In genomic region chr6:135086414-135086764, GRCh38 we compare ENCODE assay signal across 12 cellular contexts. TPM values are rescaled to one million over a fixed set of nuclear protein-coding genes. Genes with fewer than 3 reads are reported as not detected.
DNase-seq lines count a peak whose midpoint lies in the region; ATAC-seq and TF ChIP-seq lines count a peak whose summit lies in the region.
"Had no signal": no experiment of that assay in that cellular context is flagged by ENCODE, and none has a peak within 500 bp of the region (broad histone marks: within the 10 kb centered on the region; RNA-seq: fewer than 3 reads in every experiment).

No MANE protein-coding gene starts in this region.

- POLR2A ChIA-PET in activated B cell treated with CpG ODN at 0.5 μM for 24 hours (lab: Charles Lee): interaction anchor here (0.5 to 1.7 kb wide), 6 partner anchors 12 to 1203 kb away, joined by 3 to 9 read pairs (median 4); partner anchors contain the start of gene BCLAF1
- POLR2A ChIA-PET in naive thymus-derived CD8-positive, alpha-beta T cell (lab: Charles Lee): interaction anchor here (0.5 to 4.6 kb wide), 14 partner anchors 9 to 1197 kb away, joined by 3 to 48 read pairs (median 6); partner anchors contain the start of genes HBS1L and MYB

- TF ChIP-seq CTCF in activated B cell treated with CpG ODN at 0.5 μM for 24 hours (IDR thresholded peaks at IDR 0.05) (no peak), mucosa of descending colon (IDR thresholded peaks at IDR 0.05) (no peak)

- H3K4me3 ChIP-seq in mucosa of descending colon: no peak overlapping the region
- H3K4me3 ChIP-seq: adrenal gland had no signal

- no peaks in the 10 kb centered on the region for H3K27me3 Mint-ChIP-seq in activated T-cell treated with anti-CD3 and anti-CD28 coated beads, Interleukin-2, amount 50 U/mL, for 24 hours
- peaks cover 2% of the 10 kb centered on the region for H3K27me3 Mint-ChIP-seq in activated B cell treated with CpG ODN at 0.5 μM for 24 hours
- H3K27me3 Mint-ChIP-seq in naive thymus-derived CD8-positive, alpha-beta T cell: no peaks in the 10 kb centered on the region
- H3K27me3 Mint-ChIP-seq: progenitor cell of endocrine pancreas had no signal

- ATAC-seq in HG02852 (IDR thresholded peaks at IDR 0.05; ENCODE audit: unreplicated experiment) (peak; percentile 24), activated B cell treated with CpG ODN at 0.5 μM for 24 hours (ENCODE audit: low read depth) (no peak), mucosa of descending colon (no peak)
- no peak for ATAC-seq in naive thymus-derived CD8-positive, alpha-beta T cell
- ATAC-seq: Panc1 had no signal

- DNase-seq in activated T-cell treated with anti-CD3 and anti-CD28 coated beads, Interleukin-2, amount 50 U/mL, for 24 hours: no peak
- DNase-seq in activated T-cell treated with anti-CD3 and anti-CD28 coated beads, Interleukin-2, amount 50 U/mL, for 48 hours: no peak
- no peak for DNase-seq in activated B cell treated with CpG ODN at 0.5 μM for 24 hours
- no peak for DNase-seq in naive thymus-derived CD8-positive, alpha-beta T cell
- DNase-seq in mucosa of descending colon: no peak
- DNase-seq in medulla oblongata (ENCODE audit: extremely low spot score): no peak
- DNase-seq in effector CD4-positive, alpha-beta T cell: no peak
- DNase-seq: adrenal gland, NCI-H1694 treated with DMSO at 0.1 percent for 48 hours had no signal

- H3K27ac Mint-ChIP-seq in activated T-cell treated with anti-CD3 and anti-CD28 coated beads, Interleukin-2, amount 50 U/mL, for 24 hours: peak overlapping the region; percentile 92
- H3K27ac Mint-ChIP-seq in activated B cell treated with CpG ODN at 0.5 μM for 24 hours: no peak overlapping the region
- H3K27ac Mint-ChIP-seq in naive thymus-derived CD8-positive, alpha-beta T cell: peak overlapping the region; percentile 89 to 98 (median 94)
- H3K27ac Mint-ChIP-seq: progenitor cell of endocrine pancreas had no signal

- CTCF ChIA-PET in activated B cell treated with CpG ODN at 0.5 μM for 24 hours (lab: Charles Lee): no interaction called here

- peaks cover 4% of the 10 kb centered on the region for H3K4me1 ChIP-seq in mucosa of descending colon (ENCODE audit: low read depth)
- H3K4me1 ChIP-seq: adrenal gland had no signal

- H3K9me3 Mint-ChIP-seq in activated T-cell treated with anti-CD3 and anti-CD28 coated beads, Interleukin-2, amount 50 U/mL, for 24 hours: peaks cover 13% of the 10 kb centered on the region
- H3K9me3 Mint-ChIP-seq in activated B cell treated with CpG ODN at 0.5 μM for 24 hours: peaks cover 4% of the 10 kb centered on the region
- H3K9me3 Mint-ChIP-seq in naive thymus-derived CD8-positive, alpha-beta T cell: peaks cover 0 to 19% (median 9%) of the 10 kb centered on the region in 9 donors

- H3K9me3 ChIP-seq in mucosa of descending colon: peaks cover 5% of the 10 kb centered on the region

- H3K36me3 ChIP-seq in mucosa of descending colon (ENCODE audit: low read depth): no peaks in the 10 kb centered on the region
- H3K36me3 ChIP-seq: adrenal gland had no signal

- H3K4me3 Mint-ChIP-seq in activated T-cell treated with anti-CD3 and anti-CD28 coated beads, Interleukin-2, amount 50 U/mL, for 24 hours: peak overlapping the region; percentile 56
- H3K4me3 Mint-ChIP-seq in activated B cell treated with CpG ODN at 0.5 μM for 24 hours: peak overlapping the region; percentile 56
- H3K4me3 Mint-ChIP-seq in naive thymus-derived CD8-positive, alpha-beta T cell: peak overlapping the region; percentile 66 to 88 (median 76)

- H3K4me1 Mint-ChIP-seq in activated T-cell treated with anti-CD3 and anti-CD28 coated beads, Interleukin-2, amount 50 U/mL, for 24 hours (ENCODE audit: low read depth): peaks cover 68% of the 10 kb centered on the region
- H3K4me1 Mint-ChIP-seq in activated B cell treated with CpG ODN at 0.5 μM for 24 hours: peaks cover 34% of the 10 kb centered on the region
- peaks cover 26 to 67% (median 62%) of the 10 kb centered on the region in 4 donors for H3K4me1 Mint-ChIP-seq in naive thymus-derived CD8-positive, alpha-beta T cell

- intact Hi-C loops in activated B cell treated with CpG ODN at 0.5 μM for 24 hours (cut with micrococcal nuclease) (loop anchor here (5.0 kb wide), 1 partner anchor 336 kb away; no protein-coding TSS in a partner anchor), mucosa of descending colon (cut with DNase I, micrococcal nuclease) (no loop called here)

- H3K36me3 Mint-ChIP-seq in activated T-cell treated with anti-CD3 and anti-CD28 coated beads, Interleukin-2, amount 50 U/mL, for 24 hours (ENCODE audit: low read depth): peaks cover 9% of the 10 kb centered on the region
- H3K36me3 Mint-ChIP-seq in activated B cell treated with CpG ODN at 0.5 μM for 24 hours (ENCODE audit: low read depth): peaks cover 2% of the 10 kb centered on the region
- peaks cover 0 to 12% (median 7%) of the 10 kb centered on the region in 3 donors for H3K36me3 Mint-ChIP-seq in naive thymus-derived CD8-positive, alpha-beta T cell

RNA-seq across cellular contexts. Expression of gene HBS1L, which starts 31.8 kb away (rescaled TPM):
- total RNA-seq in activated B cell treated with CpG ODN at 0.5 μM for 24 hours: 60.2 and 67.5 TPM in 2 replicates
- total RNA-seq in naive thymus-derived CD8-positive, alpha-beta T cell: 10 to 100 TPM; 87.0 to 96.9 TPM
- polyA plus RNA-seq in naive thymus-derived CD8-positive, alpha-beta T cell: 10 to 100 TPM; 71.1 to 78.2 (median 71.9) TPM
- 10 to 100 TPM; 43.0 to 68.6 (median 51.3) TPM for total RNA-seq in mucosa of descending colon
